Comparison of ENCODE assay signal across 1 cellular context in genomic region chr1:35592991-35593769, GRCh38.
TF ChIP-seq lines count a peak whose summit lies in the region.

No MANE protein-coding gene starts in this region.

TF ChIP-seq in IMR-90, 13 proteins besides CTCF, POLR2A, EP300 and RAD21:
- TF ChIP-seq SMC3 (IDR thresholded peaks at IDR 0.05; ENCODE audit: low read depth, low read length) (no peak), MAFK (IDR thresholded peaks at IDR 0.05; ENCODE audit: low read depth, low read length) (no peak), ELK1 (IDR thresholded peaks at IDR 0.05; ENCODE audit: borderline replicate concordance, low read depth, low read length) (no peak), CEBPB (IDR thresholded peaks at IDR 0.05; ENCODE audit: low read depth, low read length) (no peak), NFE2L2 (IDR thresholded peaks at IDR 0.05; ENCODE audit: low read depth, low read length) (no peak), MXI1 (IDR thresholded peaks at IDR 0.05; ENCODE audit: borderline replicate concordance, low read depth, low read length) (no peak), RFX5 (IDR thresholded peaks at IDR 0.05; ENCODE audit: low read depth, low read length) (no peak), MAZ (IDR thresholded peaks at IDR 0.05; ENCODE audit: borderline replicate concordance, low read depth, low read length) (no peak), USF2 (IDR thresholded peaks at IDR 0.05; ENCODE audit: low read depth, low read length) (no peak), RCOR1 (IDR thresholded peaks at IDR 0.05; ENCODE audit: insufficient replicate concordance, low read length) (no peak), FOS (IDR thresholded peaks at IDR 0.05; ENCODE audit: low read depth, low read length) (no peak), CHD1 (IDR thresholded peaks at IDR 0.05; ENCODE audit: low read depth, low read length) (no peak), BHLHE40 (IDR thresholded peaks at IDR 0.05; ENCODE audit: low read depth, low read length) (no peak)
